Comparison of ENCODE assay signal across 1 cellular context in the genomic region with DNA sequence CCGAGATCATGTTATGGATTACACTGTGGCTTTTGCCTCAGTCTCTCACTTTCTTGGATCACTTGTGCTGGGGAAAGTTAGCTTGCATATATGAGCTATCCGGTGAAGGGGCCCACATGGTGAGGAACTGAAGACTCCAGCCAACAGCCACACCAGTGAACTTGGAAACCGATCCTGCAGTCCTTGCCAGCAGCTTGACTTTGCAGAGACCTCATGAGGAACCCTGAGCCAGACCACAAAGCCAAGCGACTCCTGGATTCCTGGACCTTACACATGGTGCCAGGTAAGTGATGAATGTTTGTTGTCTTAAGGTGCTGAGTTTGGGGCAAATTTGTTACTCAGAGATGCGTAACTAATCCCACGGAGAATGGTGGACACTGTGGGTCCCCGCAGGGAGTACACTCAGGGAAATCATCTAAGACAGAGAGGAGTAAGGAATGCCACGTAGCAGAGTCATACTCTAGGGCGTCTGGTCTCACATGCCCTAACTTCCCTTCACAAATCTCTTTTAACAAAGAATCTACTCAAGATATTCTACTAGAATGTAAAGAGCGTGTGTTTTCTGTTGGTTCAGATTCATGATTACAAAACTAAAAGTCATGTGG.
TF ChIP-seq lines count a peak whose summit lies in the region.

No MANE protein-coding gene starts in this region.

TF ChIP-seq in IMR-90, 13 proteins besides CTCF, POLR2A, EP300 and RAD21:
- TF ChIP-seq, protein P1, sequence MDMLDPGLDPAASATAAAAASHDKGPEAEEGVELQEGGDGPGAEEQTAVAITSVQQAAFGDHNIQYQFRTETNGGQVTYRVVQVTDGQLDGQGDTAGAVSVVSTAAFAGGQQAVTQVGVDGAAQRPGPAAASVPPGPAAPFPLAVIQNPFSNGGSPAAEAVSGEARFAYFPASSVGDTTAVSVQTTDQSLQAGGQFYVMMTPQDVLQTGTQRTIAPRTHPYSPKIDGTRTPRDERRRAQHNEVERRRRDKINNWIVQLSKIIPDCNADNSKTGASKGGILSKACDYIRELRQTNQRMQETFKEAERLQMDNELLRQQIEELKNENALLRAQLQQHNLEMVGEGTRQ (IDR thresholded peaks at IDR 0.05; ENCODE audit: low read depth, low read length), result no peak
- TF ChIP-seq MXI1 (IDR thresholded peaks at IDR 0.05; ENCODE audit: borderline replicate concordance, low read depth, low read length) (no peak), CHD1 (IDR thresholded peaks at IDR 0.05; ENCODE audit: low read depth, low read length) (no peak), SMC3 (IDR thresholded peaks at IDR 0.05; ENCODE audit: low read depth, low read length) (no peak), MAFK (IDR thresholded peaks at IDR 0.05; ENCODE audit: low read depth, low read length) (no peak), CEBPB (IDR thresholded peaks at IDR 0.05; ENCODE audit: low read depth, low read length) (no peak), NFE2L2 (IDR thresholded peaks at IDR 0.05; ENCODE audit: low read depth, low read length) (no peak), RCOR1 (IDR thresholded peaks at IDR 0.05; ENCODE audit: insufficient replicate concordance, low read length) (no peak), RFX5 (IDR thresholded peaks at IDR 0.05; ENCODE audit: low read depth, low read length) (no peak), FOS (IDR thresholded peaks at IDR 0.05; ENCODE audit: low read depth, low read length) (no peak), BHLHE40 (IDR thresholded peaks at IDR 0.05; ENCODE audit: low read depth, low read length) (no peak), MAZ (IDR thresholded peaks at IDR 0.05; ENCODE audit: borderline replicate concordance, low read depth, low read length) (no peak)
- TF ChIP-seq, protein P2, sequence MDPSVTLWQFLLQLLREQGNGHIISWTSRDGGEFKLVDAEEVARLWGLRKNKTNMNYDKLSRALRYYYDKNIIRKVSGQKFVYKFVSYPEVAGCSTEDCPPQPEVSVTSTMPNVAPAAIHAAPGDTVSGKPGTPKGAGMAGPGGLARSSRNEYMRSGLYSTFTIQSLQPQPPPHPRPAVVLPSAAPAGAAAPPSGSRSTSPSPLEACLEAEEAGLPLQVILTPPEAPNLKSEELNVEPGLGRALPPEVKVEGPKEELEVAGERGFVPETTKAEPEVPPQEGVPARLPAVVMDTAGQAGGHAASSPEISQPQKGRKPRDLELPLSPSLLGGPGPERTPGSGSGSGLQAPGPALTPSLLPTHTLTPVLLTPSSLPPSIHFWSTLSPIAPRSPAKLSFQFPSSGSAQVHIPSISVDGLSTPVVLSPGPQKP (IDR thresholded peaks at IDR 0.05; ENCODE audit: borderline replicate concordance, low read depth, low read length), result no peak
TF ChIP-seq in IMR-90: peak in this region for 0.
